1 cellular context compared by ENCODE assay signal in the genomic region with DNA sequence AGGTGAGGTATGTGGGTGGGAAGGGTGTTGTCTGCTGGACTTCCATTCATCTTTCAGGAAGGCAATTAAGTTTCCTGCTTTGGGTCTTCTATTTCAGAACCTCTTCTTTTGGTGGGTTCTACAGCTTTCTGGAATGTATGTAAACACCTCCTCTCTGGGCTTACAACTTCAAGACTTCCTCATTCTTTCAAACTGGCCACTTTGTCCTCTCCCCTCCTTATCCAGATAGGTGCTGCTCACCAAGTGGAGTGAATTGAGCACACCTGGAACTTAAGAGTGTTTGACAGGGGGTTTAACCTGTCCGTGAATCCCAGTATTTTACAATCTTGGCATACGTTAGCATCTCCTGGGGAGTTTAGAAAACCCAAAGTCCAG.
TF ChIP-seq lines count a peak whose summit lies in the region.

No MANE protein-coding gene starts in this region.

TF ChIP-seq in HEK293T, 16 proteins besides CTCF, POLR2A, EP300 and RAD21 (continued from another document):
- TF ChIP-seq, protein P1, sequence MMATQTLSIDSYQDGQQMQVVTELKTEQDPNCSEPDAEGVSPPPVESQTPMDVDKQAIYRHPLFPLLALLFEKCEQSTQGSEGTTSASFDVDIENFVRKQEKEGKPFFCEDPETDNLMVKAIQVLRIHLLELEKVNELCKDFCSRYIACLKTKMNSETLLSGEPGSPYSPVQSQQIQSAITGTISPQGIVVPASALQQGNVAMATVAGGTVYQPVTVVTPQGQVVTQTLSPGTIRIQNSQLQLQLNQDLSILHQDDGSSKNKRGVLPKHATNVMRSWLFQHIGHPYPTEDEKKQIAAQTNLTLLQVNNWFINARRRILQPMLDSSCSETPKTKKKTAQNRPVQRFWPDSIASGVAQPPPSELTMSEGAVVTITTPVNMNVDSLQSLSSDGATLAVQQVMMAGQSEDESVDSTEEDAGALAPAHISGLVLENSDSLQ (IDR thresholded peaks at IDR 0.05): no peak
- TF ChIP-seq FOXA1 (IDR thresholded peaks at IDR 0.05): no peak
